Comparison of ENCODE assay signal across 10 cellular contexts in the genomic region with DNA sequence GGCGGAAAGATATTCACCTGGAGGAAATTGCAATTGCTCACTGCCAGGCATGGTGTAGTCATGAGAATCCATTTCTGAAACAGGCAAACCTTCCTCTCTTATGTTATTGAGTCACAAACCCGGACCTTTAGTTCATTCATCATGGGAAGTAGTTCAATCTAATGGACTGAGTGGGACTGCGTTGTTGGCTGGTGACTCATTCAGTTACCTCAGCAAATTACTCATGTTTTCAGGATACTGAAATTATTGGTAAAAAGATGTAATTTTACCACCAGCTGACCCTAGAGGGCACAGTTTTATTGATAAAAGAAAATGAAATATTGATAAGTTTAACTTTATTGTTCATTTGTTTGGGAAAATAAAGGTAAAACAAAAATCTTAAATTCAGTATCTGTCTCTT.
DNase-seq lines count a peak whose midpoint lies in the region; ATAC-seq and TF ChIP-seq lines count a peak whose summit lies in the region.
"Had no signal": no experiment of that assay in that cellular context is flagged by ENCODE, and none has a peak within 500 bp of the region (broad histone marks: within the 10 kb centered on the region; RNA-seq: fewer than 3 reads in every experiment).

No MANE protein-coding gene starts in this region.

- peak; percentile 23 for TF ChIP-seq CTCF in activated CD8-positive, alpha-beta T cell treated with anti-CD3 and anti-CD28 coated beads for 36 hours (IDR thresholded peaks at IDR 0.05)
- TF ChIP-seq CTCF in astrocyte of the spinal cord (IDR thresholded peaks at IDR 0.05; ENCODE audit: low read depth, low read length), result peak; percentile 3

- CTCF ChIA-PET in activated CD8-positive, alpha-beta T cell treated with anti-CD3 and anti-CD28 coated beads for 36 hours (lab: Charles Lee), result no interaction called here
- CTCF ChIA-PET in activated CD8-positive, alpha-beta T cell treated with anti-CD3 and anti-CD28 coated beads, Interleukin-2, amount 10 ng/mL, durations not matched to agents 7 days and 5 days (lab: Charles Lee), result no interaction called here

- in situ Hi-C loops in astrocyte of the spinal cord (cut with HindIII; ENCODE audit: low sequenced_read_pairs), result no loop called here

- H3K27ac Mint-ChIP-seq in activated CD8-positive, alpha-beta T cell treated with anti-CD3 and anti-CD28 coated beads for 36 hours, result no peak overlapping the region
- H3K27ac Mint-ChIP-seq in activated CD8-positive, alpha-beta T cell treated with anti-CD3 and anti-CD28 coated beads, Interleukin-2, amount 10 ng/mL, durations not matched to agents 7 days and 5 days, result no peak overlapping the region
- H3K27ac Mint-ChIP-seq in stimulated activated memory B cell treated with anti-CD40 and anti-IgM and Interleukin-4, amounts not matched to agents 10 μg/mL and 1 μg/mL and 100 μg/mL, for 72 hours, result no peak overlapping the region

- intact Hi-C loops in activated CD8-positive, alpha-beta T cell treated with anti-CD3 and anti-CD28 coated beads for 36 hours (cut with micrococcal nuclease), result no loop called here

- no peaks in the 10 kb centered on the region for H3K4me1 Mint-ChIP-seq in activated CD8-positive, alpha-beta T cell treated with anti-CD3 and anti-CD28 coated beads for 36 hours (ENCODE audit: low read depth)
- H3K4me1 Mint-ChIP-seq in activated CD8-positive, alpha-beta T cell treated with anti-CD3 and anti-CD28 coated beads, Interleukin-2, amount 10 ng/mL, durations not matched to agents 7 days and 5 days (ENCODE audit: low read depth), result no peaks in the 10 kb centered on the region
- no peaks in the 10 kb centered on the region for H3K4me1 Mint-ChIP-seq in stimulated activated memory B cell treated with anti-CD40 and anti-IgM and Interleukin-4, amounts not matched to agents 10 μg/mL and 1 μg/mL and 100 μg/mL, for 72 hours

- no peak overlapping the region for H3K4me3 Mint-ChIP-seq in activated CD8-positive, alpha-beta T cell treated with anti-CD3 and anti-CD28 coated beads for 36 hours
- no peak overlapping the region for H3K4me3 Mint-ChIP-seq in activated CD8-positive, alpha-beta T cell treated with anti-CD3 and anti-CD28 coated beads, Interleukin-2, amount 10 ng/mL, durations not matched to agents 7 days and 5 days
- H3K4me3 Mint-ChIP-seq in stimulated activated memory B cell treated with anti-CD40 and anti-IgM and Interleukin-4, amounts not matched to agents 10 μg/mL and 1 μg/mL and 100 μg/mL, for 72 hours, result no peak overlapping the region

- no peaks in the 10 kb centered on the region for H3K27me3 Mint-ChIP-seq in activated CD8-positive, alpha-beta T cell treated with anti-CD3 and anti-CD28 coated beads for 36 hours
- no peaks in the 10 kb centered on the region for H3K27me3 Mint-ChIP-seq in activated CD8-positive, alpha-beta T cell treated with anti-CD3 and anti-CD28 coated beads, Interleukin-2, amount 10 ng/mL, durations not matched to agents 7 days and 5 days (ENCODE audit: low read depth)
- H3K27me3 Mint-ChIP-seq in stimulated activated memory B cell treated with anti-CD40 and anti-IgM and Interleukin-4, amounts not matched to agents 10 μg/mL and 1 μg/mL and 100 μg/mL, for 72 hours, result no peaks in the 10 kb centered on the region

- ATAC-seq in activated CD8-positive, alpha-beta T cell treated with anti-CD3 and anti-CD28 coated beads for 36 hours, result peak; percentile 61
- ATAC-seq in activated CD8-positive, alpha-beta T cell treated with anti-CD3 and anti-CD28 coated beads, Interleukin-2, amount 10 ng/mL, durations not matched to agents 7 days and 5 days, result no peak
- peak; percentile 51 for ATAC-seq in HG03135 (IDR thresholded peaks at IDR 0.05; ENCODE audit: unreplicated experiment)
- peak; percentile 26 for ATAC-seq in stimulated activated memory B cell treated with anti-CD40 and anti-IgM and Interleukin-4, amounts not matched to agents 10 μg/mL and 1 μg/mL and 100 μg/mL, for 72 hours

- no peak overlapping the region for H3K4me3 ChIP-seq in astrocyte of the spinal cord (ENCODE audit: low read depth, low read length)
- H3K4me3 ChIP-seq: BLaER1 had no signal

- H3K36me3 Mint-ChIP-seq in activated CD8-positive, alpha-beta T cell treated with anti-CD3 and anti-CD28 coated beads for 36 hours (ENCODE audit: low read depth), result no peaks in the 10 kb centered on the region
- no peaks in the 10 kb centered on the region for H3K36me3 Mint-ChIP-seq in activated CD8-positive, alpha-beta T cell treated with anti-CD3 and anti-CD28 coated beads, Interleukin-2, amount 10 ng/mL, durations not matched to agents 7 days and 5 days (ENCODE audit: low read depth)
- H3K36me3 Mint-ChIP-seq in stimulated activated memory B cell treated with anti-CD40 and anti-IgM and Interleukin-4, amounts not matched to agents 10 μg/mL and 1 μg/mL and 100 μg/mL, for 72 hours, result no peaks in the 10 kb centered on the region

- POLR2A ChIA-PET in activated CD8-positive, alpha-beta T cell treated with anti-CD3 and anti-CD28 coated beads for 36 hours (lab: Charles Lee), result no interaction called here
- POLR2A ChIA-PET in activated CD8-positive, alpha-beta T cell treated with anti-CD3 and anti-CD28 coated beads, Interleukin-2, amount 10 ng/mL, durations not matched to agents 7 days and 5 days (lab: Charles Lee), result no interaction called here

- H3K9me3 Mint-ChIP-seq in activated CD8-positive, alpha-beta T cell treated with anti-CD3 and anti-CD28 coated beads for 36 hours, result peaks cover 6% of the 10 kb centered on the region
- peaks cover 4% of the 10 kb centered on the region for H3K9me3 Mint-ChIP-seq in activated CD8-positive, alpha-beta T cell treated with anti-CD3 and anti-CD28 coated beads, Interleukin-2, amount 10 ng/mL, durations not matched to agents 7 days and 5 days (ENCODE audit: insufficient read depth)
- H3K9me3 Mint-ChIP-seq in stimulated activated memory B cell treated with anti-CD40 and anti-IgM and Interleukin-4, amounts not matched to agents 10 μg/mL and 1 μg/mL and 100 μg/mL, for 72 hours, result no peaks in the 10 kb centered on the region

- DNase-seq in activated CD8-positive, alpha-beta T cell treated with anti-CD3 and anti-CD28 coated beads for 36 hours, result peak; percentile 4
- no peak for DNase-seq in activated CD8-positive, alpha-beta T cell treated with anti-CD3 and anti-CD28 coated beads, Interleukin-2, amount 10 ng/mL, durations not matched to agents 7 days and 5 days
- DNase-seq in astrocyte of the spinal cord (ENCODE audit: low read depth, low spot score) (peak; percentile 85), NCI-H446 (lab: John Stamatoyannopoulos, UW) (no peak), hepatic stellate cell (ENCODE audit: low spot score) (no peak), RPMI8226 (no peak)
- DNase-seq: NCI-H774 had no signal

Comparison
In these comparisons a context has a peak if more than half of its experiments do, and no peak if none do; other contexts are left out.
1. DNase-seq: peak in activated CD8-positive, alpha-beta T cell treated with anti-CD3 and anti-CD28 coated beads for 36 hours (single experiment) and astrocyte of the spinal cord (single experiment); none in activated CD8-positive, alpha-beta T cell treated with anti-CD3 and anti-CD28 coated beads, Interleukin-2, amount 10 ng/mL, durations not matched to agents 7 days and 5 days (single experiment), NCI-H446 (0 of 2), hepatic stellate cell (single experiment) and RPMI8226 (single experiment).